In genomic region chr4:71583971-71584370, GRCh38 we compare ENCODE assay signal across 32 cellular contexts.
"Had no signal": no experiment of that assay in that cellular context is flagged by ENCODE, and none has a peak within 500 bp of the region (broad histone marks: within the 10 kb centered on the region; RNA-seq: fewer than 3 reads in every experiment).

No MANE protein-coding gene starts in this region.

- H3K27ac Mint-ChIP-seq: activated B cell treated with CpG ODN at 0.5 μM for 24 hours; activated CD4-positive, alpha-beta memory T cell treated with anti-CD3 and anti-CD28 coated beads, Interleukin-2, amount 10 ng/mL, durations not matched to agents 7 days and 5 days; activated CD4-positive, alpha-beta T cell treated with anti-CD3 and anti-CD28 coated beads for 36 hours; activated CD4-positive, alpha-beta T cell treated with anti-CD3 and anti-CD28 coated beads, Interleukin-2, amount 10 ng/mL, durations not matched to agents 7 days and 5 days; activated CD8-positive, alpha-beta memory T cell treated with anti-CD3 and anti-CD28 coated beads, Interleukin-2, amount 10 ng/mL, durations not matched to agents 7 days and 5 days; activated CD8-positive, alpha-beta T cell treated with anti-CD3 and anti-CD28 coated beads, Interleukin-2, amount 10 ng/mL, durations not matched to agents 7 days and 5 days; activated naive CD4-positive, alpha-beta T cell treated with anti-CD3 and anti-CD28 coated beads for 36 hours; activated naive CD4-positive, alpha-beta T cell treated with anti-CD3 and anti-CD28 coated beads, Interleukin-2, amount 50 U/mL, for 72 hours; activated naive CD8-positive, alpha-beta T cell treated with anti-CD3 and anti-CD28 coated beads for 36 hours; activated T-cell treated with anti-CD3 and anti-CD28 coated beads, Interleukin-2, amount 50 U/mL, for 24 hours; T-helper 1 cell treated with Interleukin-12 subunit alpha and Interleukin-12 subunit beta and Interleukin-4 antibody, amounts not matched to agents 30 μg/mL and 1 μg/mL, for 36 hours; T-helper 2 cell treated with Interferon-gamma antibody and Interleukin-4, amounts not matched to agents 5 μg/mL and 100 μg/mL, for 36 hours had no signal

- ATAC-seq: activated CD4-positive, alpha-beta T cell treated with anti-CD3 and anti-CD28 coated beads for 36 hours; activated CD8-positive, alpha-beta memory T cell treated with anti-CD3 and anti-CD28 coated beads, Interleukin-2, amount 10 ng/mL, durations not matched to agents 7 days and 5 days; activated CD8-positive, alpha-beta T cell treated with anti-CD3 and anti-CD28 coated beads, Interleukin-2, amount 10 ng/mL, durations not matched to agents 7 days and 5 days; activated naive CD4-positive, alpha-beta T cell treated with anti-CD3 and anti-CD28 coated beads, Interleukin-2, amount 50 U/mL, for 72 hours; body of pancreas had no signal

- H3K4me1 Mint-ChIP-seq: activated B cell treated with CpG ODN at 0.5 μM for 24 hours; activated CD4-positive, alpha-beta memory T cell treated with anti-CD3 and anti-CD28 coated beads, Interleukin-2, amount 10 ng/mL, durations not matched to agents 7 days and 5 days; activated CD4-positive, alpha-beta T cell treated with anti-CD3 and anti-CD28 coated beads for 36 hours; activated CD4-positive, alpha-beta T cell treated with anti-CD3 and anti-CD28 coated beads, Interleukin-2, amount 10 ng/mL, durations not matched to agents 7 days and 5 days; activated CD8-positive, alpha-beta memory T cell treated with anti-CD3 and anti-CD28 coated beads, Interleukin-2, amount 10 ng/mL, durations not matched to agents 7 days and 5 days; activated naive CD8-positive, alpha-beta T cell treated with anti-CD3 and anti-CD28 coated beads for 36 hours had no signal

- DNase-seq: activated B cell treated with CpG ODN at 0.5 μM for 24 hours; activated CD4-positive, alpha-beta memory T cell treated with anti-CD3 and anti-CD28 coated beads, Interleukin-2, amount 10 ng/mL, durations not matched to agents 7 days and 5 days; activated CD4-positive, alpha-beta T cell treated with anti-CD3 and anti-CD28 coated beads for 1 hour; activated CD4-positive, alpha-beta T cell treated with anti-CD3 and anti-CD28 coated beads for 36 hours; activated CD4-positive, alpha-beta T cell treated with anti-CD3 and anti-CD28 coated beads for 48 hours; activated CD4-positive, alpha-beta T cell treated with anti-CD3 and anti-CD28 coated beads, Interleukin-2, amount 10 ng/mL, durations not matched to agents 7 days and 5 days; activated CD4-positive, alpha-beta T cell treated with anti-CD3 and anti-CD28 coated beads, Interleukin-2, amount 50 U/mL, for 48 hours; activated CD8-positive, alpha-beta memory T cell treated with anti-CD3 and anti-CD28 coated beads for 24 hours; activated CD8-positive, alpha-beta memory T cell treated with anti-CD3 and anti-CD28 coated beads, Interleukin-2, amount 10 ng/mL, durations not matched to agents 7 days and 5 days; activated CD8-positive, alpha-beta memory T cell treated with anti-CD3 and anti-CD28 coated beads, Interleukin-2, amount 50 U/mL, for 48 hours; activated CD8-positive, alpha-beta T cell treated with anti-CD3 and anti-CD28 coated beads, Interleukin-2, amount 10 ng/mL, durations not matched to agents 7 days and 5 days; activated effector memory CD4-positive, alpha-beta T cell treated with anti-CD3 and anti-CD28 coated beads, Interleukin-2, amount 50 U/mL, for 16 hours; activated gamma-delta T cell treated with Interleukin-2 at 50 U/mL for 16 hours; activated naive CD4-positive, alpha-beta T cell; activated naive CD4-positive, alpha-beta T cell treated with anti-CD3 and anti-CD28 coated beads for 36 hours; activated naive CD4-positive, alpha-beta T cell treated with anti-CD3 and anti-CD28 coated beads, Interleukin-2, amount 50 U/mL, for 16 hours; activated naive CD8-positive, alpha-beta T cell treated with anti-CD3 and anti-CD28 coated beads for 36 hours; activated T-cell treated with anti-CD3 and anti-CD28 coated beads, Interleukin-2, amount 50 U/mL, for 24 hours; activated T-cell treated with anti-CD3 and anti-CD28 coated beads, Interleukin-2, amount 50 U/mL, for 48 hours; adrenal gland; amniotic stem cell; aorta; body of pancreas; brain microvascular endothelial cell; central memory CD4-positive, alpha-beta T cell; cerebellar nuclear complex; T-helper 1 cell; T-helper 2 cell; T-helper 9 cell had no signal

- H3K9me3 Mint-ChIP-seq: activated CD4-positive, alpha-beta memory T cell treated with anti-CD3 and anti-CD28 coated beads, Interleukin-2, amount 10 ng/mL, durations not matched to agents 7 days and 5 days; T-helper 1 cell treated with Interleukin-12 subunit alpha and Interleukin-12 subunit beta and Interleukin-4 antibody, amounts not matched to agents 30 μg/mL and 1 μg/mL, for 36 hours had no signal

- H3K36me3 Mint-ChIP-seq: activated CD8-positive, alpha-beta memory T cell treated with anti-CD3 and anti-CD28 coated beads, Interleukin-2, amount 10 ng/mL, durations not matched to agents 7 days and 5 days; activated naive CD8-positive, alpha-beta T cell treated with anti-CD3 and anti-CD28 coated beads for 36 hours had no signal

- H3K4me3 Mint-ChIP-seq: activated B cell treated with CpG ODN at 0.5 μM for 24 hours; activated CD4-positive, alpha-beta memory T cell treated with anti-CD3 and anti-CD28 coated beads, Interleukin-2, amount 10 ng/mL, durations not matched to agents 7 days and 5 days; activated CD4-positive, alpha-beta T cell treated with anti-CD3 and anti-CD28 coated beads for 36 hours; activated CD4-positive, alpha-beta T cell treated with anti-CD3 and anti-CD28 coated beads, Interleukin-2, amount 10 ng/mL, durations not matched to agents 7 days and 5 days; activated CD8-positive, alpha-beta memory T cell treated with anti-CD3 and anti-CD28 coated beads, Interleukin-2, amount 10 ng/mL, durations not matched to agents 7 days and 5 days; activated CD8-positive, alpha-beta T cell treated with anti-CD3 and anti-CD28 coated beads, Interleukin-2, amount 10 ng/mL, durations not matched to agents 7 days and 5 days; activated naive CD4-positive, alpha-beta T cell treated with anti-CD3 and anti-CD28 coated beads for 36 hours; activated naive CD8-positive, alpha-beta T cell treated with anti-CD3 and anti-CD28 coated beads for 36 hours; activated T-cell treated with anti-CD3 and anti-CD28 coated beads, Interleukin-2, amount 50 U/mL, for 24 hours; T-helper 1 cell treated with Interleukin-12 subunit alpha and Interleukin-12 subunit beta and Interleukin-4 antibody, amounts not matched to agents 30 μg/mL and 1 μg/mL, for 36 hours; T-helper 2 cell treated with Interferon-gamma antibody and Interleukin-4, amounts not matched to agents 5 μg/mL and 100 μg/mL, for 36 hours had no signal

- H3K27me3 Mint-ChIP-seq: activated B cell treated with CpG ODN at 0.5 μM for 24 hours; activated CD4-positive, alpha-beta memory T cell treated with anti-CD3 and anti-CD28 coated beads, Interleukin-2, amount 10 ng/mL, durations not matched to agents 7 days and 5 days; activated CD4-positive, alpha-beta T cell treated with anti-CD3 and anti-CD28 coated beads for 36 hours; activated CD4-positive, alpha-beta T cell treated with anti-CD3 and anti-CD28 coated beads, Interleukin-2, amount 10 ng/mL, durations not matched to agents 7 days and 5 days; activated CD8-positive, alpha-beta memory T cell treated with anti-CD3 and anti-CD28 coated beads, Interleukin-2, amount 10 ng/mL, durations not matched to agents 7 days and 5 days; activated naive CD8-positive, alpha-beta T cell treated with anti-CD3 and anti-CD28 coated beads for 36 hours; activated T-cell treated with anti-CD3 and anti-CD28 coated beads, Interleukin-2, amount 50 U/mL, for 24 hours had no signal
